In genomic region chr6:34362909-34363713, GRCh38 we compare ENCODE assay signal across 12 cellular contexts. TPM values are rescaled to one million over a fixed set of nuclear protein-coding genes. Genes with fewer than 3 reads are reported as not detected.
DNase-seq lines count a peak whose midpoint lies in the region; ATAC-seq and TF ChIP-seq lines count a peak whose summit lies in the region.
"Had no signal": no experiment of that assay in that cellular context is flagged by ENCODE, and none has a peak within 500 bp of the region (broad histone marks: within the 10 kb centered on the region; RNA-seq: fewer than 3 reads in every experiment).

No MANE protein-coding gene starts in this region.

- no peak overlapping the region for H2AFZ ChIP-seq in H9 (ENCODE audit: low read length)
- no peak overlapping the region for H2AFZ ChIP-seq in GM23248

- peaks cover 8% of the 10 kb centered on the region for H3K4me1 ChIP-seq in CD8-positive, alpha-beta memory T cell (ENCODE audit: insufficient read depth, low read length)
- H3K4me1 ChIP-seq in H9 (ENCODE audit: insufficient read depth, low read length) (no peaks in the 10 kb centered on the region), GM23248 (ENCODE audit: insufficient read depth) (peaks cover 30% of the 10 kb centered on the region)

- H3K4me1 Mint-ChIP-seq in CD8-positive, alpha-beta memory T cell = peaks cover 39 to 62% (median 56%) of the 10 kb centered on the region in 3 donors
- H3K4me1 Mint-ChIP-seq in H9 = peaks cover 21 to 23% of the 10 kb centered on the region in 2 experiments
- peaks cover 33% of the 10 kb centered on the region for H3K4me1 Mint-ChIP-seq in T-helper 17 cell

- H4K8ac ChIP-seq in H9 (replicated peaks; ENCODE audit: insufficient read length, low read depth, low read length) = no peak overlapping the region

- no peaks in the 10 kb centered on the region for H3K36me3 ChIP-seq in CD8-positive, alpha-beta memory T cell (ENCODE audit: insufficient read depth, low read length)
- H3K36me3 ChIP-seq in GM23248 (ENCODE audit: low read depth) = no peaks in the 10 kb centered on the region
- H3K36me3 ChIP-seq: esophagus muscularis mucosa had no signal

- no peaks in the 10 kb centered on the region for H3K27me3 Mint-ChIP-seq in CD8-positive, alpha-beta memory T cell
- H3K27me3 Mint-ChIP-seq in H9 (ENCODE audit: low read depth) (peaks cover 2% of the 10 kb centered on the region), T-helper 17 cell (no peaks in the 10 kb centered on the region)

- H3K9me2 ChIP-seq in GM23248 (ENCODE audit: insufficient read depth) = no peaks in the 10 kb centered on the region

- no peak overlapping the region for H3K4me3 ChIP-seq in CD8-positive, alpha-beta memory T cell (ENCODE audit: low read length)
- H3K4me3 ChIP-seq in GM23248 = no peak overlapping the region
- H3K4me3 ChIP-seq: esophagus muscularis mucosa had no signal

- no peak overlapping the region for H3K23ac ChIP-seq in H9 (ENCODE audit: insufficient read length, low read depth, low read length)

- no peaks in the 10 kb centered on the region for H3K9me3 Mint-ChIP-seq in CD8-positive, alpha-beta memory T cell
- no peaks in the 10 kb centered on the region for H3K9me3 Mint-ChIP-seq in H9
- H3K9me3 Mint-ChIP-seq: CD14-positive monocyte had no signal

- no peak overlapping the region for H3K18ac ChIP-seq in H9 (ENCODE audit: insufficient read length, low read depth, low read length)

- H3F3A ChIP-seq in GM23248 (ENCODE audit: insufficient read depth) = peaks cover 7% of the 10 kb centered on the region; the same call in 1 of the 2 replicates

- H3K23me2 ChIP-seq in H9 (ENCODE audit: insufficient read length, low read depth, low read length, poor library complexity, severe bottlenecking) = no peaks in the 10 kb centered on the region

- in situ Hi-C loops in GM23248 (cut with MboI) = no loop called here

- no peak overlapping the region for H2BK120ac ChIP-seq in H9 (ENCODE audit: low read depth, low read length, poor library complexity, severe bottlenecking)

- no peak overlapping the region for H3K4me3 Mint-ChIP-seq in CD8-positive, alpha-beta memory T cell
- H3K4me3 Mint-ChIP-seq in H9 (no peak overlapping the region), T-helper 17 cell (no peak overlapping the region)
- H3K4me3 Mint-ChIP-seq: CD14-positive monocyte had no signal

- H3K36me3 Mint-ChIP-seq in CD8-positive, alpha-beta memory T cell = peaks cover 0 to 2% (median 0%) of the 10 kb centered on the region in 3 donors
- H3K36me3 Mint-ChIP-seq in H9 (ENCODE audit: insufficient read depth in 1 of 3, low read depth in 3 of 3) (no peaks in the 10 kb centered on the region; a peak in 1 of 7 replicates), T-helper 17 cell (ENCODE audit: low read depth) (peaks cover 5% of the 10 kb centered on the region)

- H4K20me1 ChIP-seq in H9 (ENCODE audit: control insufficient read depth, insufficient read depth, insufficient read length) (peaks cover 3% of the 10 kb centered on the region), GM23248 (ENCODE audit: insufficient read depth) (peaks cover 36% of the 10 kb centered on the region)

- no peak for TF ChIP-seq CTCF in H9 (conservative IDR thresholded peaks at IDR 0.05)

- no peak overlapping the region for H2BK5ac ChIP-seq in H9 (ENCODE audit: insufficient read length, low read length)

- peak overlapping the region; percentile 25 for H3K4me2 ChIP-seq in H9 (ENCODE audit: insufficient read depth, insufficient read length, low read length)
- H3K4me2 ChIP-seq in GM23248 (ENCODE audit: unreplicated experiment) = no peak overlapping the region

- no peak overlapping the region for H3K27ac ChIP-seq in CD8-positive, alpha-beta memory T cell (ENCODE audit: low read depth, low read length)
- no peak overlapping the region for H3K27ac ChIP-seq in H9 (ENCODE audit: insufficient read length, low read depth, low read length)
- H3K27ac ChIP-seq in GM23248 = no peak overlapping the region
- H3K27ac ChIP-seq: esophagus muscularis mucosa had no signal

- no peak for DNase-seq in CD8-positive, alpha-beta memory T cell
- DNase-seq in H9 (no peak), T-helper 17 cell (no peak), left lobe of liver (ENCODE audit: low spot score) (no peak), superior temporal gyrus (ENCODE audit: extremely low spot score) (no peak), DMS79 treated with DMSO at 0.1 percent for 48 hours (lab: John Stamatoyannopoulos, UW) (no peak), GM23248 (no peak)
- DNase-seq: NCI-H1694 had no signal

- no peak overlapping the region for H3K4ac ChIP-seq in H9 (ENCODE audit: low read depth, low read length)

- no peak overlapping the region for H4K5ac ChIP-seq in H9 (ENCODE audit: insufficient read length, low read depth, low read length)

- H2BK20ac ChIP-seq in H9 (ENCODE audit: low read depth, low read length, poor library complexity, severe bottlenecking) = no peak overlapping the region

- H3K14ac ChIP-seq in H9 (ENCODE audit: insufficient read depth, low read length) = no peak overlapping the region; the same call in 1 of the 2 replicates

- peak overlapping the region in 5 of 8 donors; percentile 10 to 62 (median 52) for H3K27ac Mint-ChIP-seq in CD8-positive, alpha-beta memory T cell
- H3K27ac Mint-ChIP-seq in H9 (peak overlapping the region in 2 of 3 experiments; percentile 59 to 90; a peak in 4 of 7 replicates), T-helper 17 cell (peak overlapping the region; percentile 14)

- POLR2A ChIA-PET in CD8-positive, alpha-beta memory T cell (lab: Charles Lee) = interaction anchor here (0.5 kb wide), 1 partner anchor 38 kb away, joined by 10 read pairs; no protein-coding TSS in a partner anchor

- no peak overlapping the region for H2BK12ac ChIP-seq in H9 (ENCODE audit: insufficient read length, low read depth, low read length)

- H3K27me3 ChIP-seq in CD8-positive, alpha-beta memory T cell (ENCODE audit: insufficient read depth, low read length, poor library complexity, severe bottlenecking) = no peaks in the 10 kb centered on the region
- no peaks in the 10 kb centered on the region for H3K27me3 ChIP-seq in H9 (ENCODE audit: insufficient read depth, low read length)
- H3K27me3 ChIP-seq in GM23248 (replicated peaks; ENCODE audit: insufficient read depth) = no peaks in the 10 kb centered on the region
- H3K27me3 ChIP-seq: esophagus muscularis mucosa had no signal

- H3K79me2 ChIP-seq in H9 (ENCODE audit: insufficient read depth, low read length) (peaks cover 2% of the 10 kb centered on the region; the same call in 1 of the 2 replicates), GM23248 (ENCODE audit: insufficient read depth) (peaks cover 92% of the 10 kb centered on the region)

- H4K91ac ChIP-seq in H9 (ENCODE audit: insufficient read length, low read depth, low read length) = no peak overlapping the region

- no peaks in the 10 kb centered on the region for H3K9me3 ChIP-seq in CD8-positive, alpha-beta memory T cell (ENCODE audit: low read length)
- H3K9me3 ChIP-seq in H9 (ENCODE audit: control insufficient read depth, low read depth, low read length) (no peaks in the 10 kb centered on the region), T-helper 17 cell (ENCODE audit: control insufficient read depth, low read length, poor library complexity, severe bottlenecking) (no peaks in the 10 kb centered on the region), GM23248 (ENCODE audit: low read depth) (no peaks in the 10 kb centered on the region)
- H3K9me3 ChIP-seq: esophagus muscularis mucosa had no signal

- H3K9ac ChIP-seq in H9 (ENCODE audit: extremely low read depth, insufficient read length, low read length) (no peak overlapping the region), GM23248 (no peak overlapping the region)

- peaks cover 6% of the 10 kb centered on the region for H3K79me1 ChIP-seq in H9 (ENCODE audit: insufficient read depth, low read depth, low read length, poor library complexity, severe bottlenecking)

- no peak overlapping the region for H3K56ac ChIP-seq in H9 (ENCODE audit: insufficient read length, low read depth, low read length)

- WGBS in H9 (ENCODE audit: extremely low coverage, insufficient read length, low lambda C conversion rate) = no CpG with 5 or more reads among the region's 7 CpGs
- WGBS in GM23248 (ENCODE audit: low coverage in 1 of 2, low lambda C conversion rate in 2 of 2, missing lambda C conversion rate in 2 of 2), 2 experiments = 87 to 91% methylated on average over 7 of the region's 7 CpGs

- no peak overlapping the region for H3T11ph ChIP-seq in H9 (ENCODE audit: low read length)

- H2AK5ac ChIP-seq in H9 (ENCODE audit: insufficient read length, low read length) = no peak overlapping the region

- CTCF ChIA-PET in CD8-positive, alpha-beta memory T cell (lab: Charles Lee) = no interaction called here

- ATAC-seq in T-helper 17 cell (no peak), left lobe of liver (peak; percentile 68), GM18861 (IDR thresholded peaks at IDR 0.05; ENCODE audit: unreplicated experiment) (no peak)
- ATAC-seq: Panc1 had no signal

- H2BK15ac ChIP-seq in H9 (ENCODE audit: low read depth, low read length) = no peak overlapping the region

RNA-seq across cellular contexts. Expression of gene NUDT3, which starts 29.4 kb away (rescaled TPM):
- total RNA-seq in CD8-positive, alpha-beta memory T cell = 10 to 100 TPM; 16.6 to 16.8 TPM
- polyA plus RNA-seq in CD8-positive, alpha-beta memory T cell = 9.7 TPM
- total RNA-seq in H9 (2021) = 22.7 and 23.6 TPM in 2 replicates
- total RNA-seq in T-helper 17 cell = 10 to 100 TPM; 21.1 to 23.2 TPM
- total RNA-seq in left lobe of liver = 16.6 TPM
- total RNA-seq in GM23248 (2014; rRNA removed; shearing (Covaris generic)) = 11.5 and 13.8 TPM in 2 replicates
- polyA plus RNA-seq in GM23248 (2016; fragmentation: Nextera tagmentation; extraction: Ambion mirVana) = 8.1 and 8.9 TPM in 2 replicates

Comparison
In these comparisons a context has a peak if more than half of its experiments do, and no peak if none do; other contexts are left out.
1. H3K27ac Mint-ChIP-seq: peak in every context shown above with its lines; median percentile 74 in H9; 52 in CD8-positive, alpha-beta memory T cell; 14 in T-helper 17 cell.